In genomic region chr7:159143780-159144755, GRCh38 we compare ENCODE assay signal across 9 cellular contexts. TPM values are rescaled to one million over a fixed set of nuclear protein-coding genes. Genes with fewer than 3 reads are reported as not detected.
DNase-seq lines count a peak whose midpoint lies in the region; ATAC-seq, FAIRE-seq and TF ChIP-seq lines count a peak whose summit lies in the region.
"Had no signal": no experiment of that assay in that cellular context is flagged by ENCODE, and none has a peak within 500 bp of the region (broad histone marks: within the 10 kb centered on the region; RNA-seq: fewer than 3 reads in every experiment).

No MANE protein-coding gene starts in this region.

- 2% methylated on average over 27 of the region's 97 CpGs for WGBS in right lobe of liver (ENCODE audit: insufficient coverage, low coverage, low lambda C conversion rate, missing lambda C conversion rate)
- 64% methylated on average over 70 of the region's 97 CpGs for WGBS in HepG2 (ENCODE audit: low lambda C conversion rate)
- 2% methylated on average over 72 of the region's 97 CpGs; no CpG with 5 or more reads in 1 of the 2 experiments for WGBS in H1 (ENCODE audit: extremely low coverage in 1 of 2, insufficient coverage in 1 of 2, insufficient read length in 1 of 2, insufficient replicate concordance in 2 of 2, low coverage in 1 of 2, low lambda C conversion rate in 2 of 2, missing lambda C conversion rate in 1 of 2), 2 experiments

- POLR2A ChIA-PET in HepG2 (lab: Yijun Ruan, JAX): no interaction called here
- POLR2A ChIA-PET in H1 (lab: Charles Lee; ENCODE audit: partially characterized antibody): no interaction called here

- peaks cover 0 to 12% of the 10 kb centered on the region in 2 donors for H3K4me1 Mint-ChIP-seq in natural killer cell

- CTCF ChIA-PET in HepG2 (lab: Yijun Ruan, JAX; ENCODE audit: low intra/inter-chr PET ratio, low total read pairs) (no interaction called here), H1 (lab: Charles Lee; ENCODE audit: partially characterized antibody) (interaction anchor here (1.6 kb wide), 2 partner anchors 116 to 118 kb away, joined by 3 to 4 read pairs; no protein-coding TSS in a partner anchor)

- no peak overlapping the region for H2BK120ac ChIP-seq in H1 (replicated peaks; ENCODE audit: low read depth, low read length)

- FAIRE-seq in HepG2 (lab: Jason Lieb, UNC) (no peak), H1 (lab: Jason Lieb, UNC) (no peak), GM19239 (lab: Jason Lieb, UNC) (no peak)

- no peak overlapping the region for H2AFZ ChIP-seq in HepG2 (ENCODE audit: low read length)
- H2AFZ ChIP-seq in H1 (ENCODE audit: low read length): no peak overlapping the region

- TF ChIP-seq RAD21 in HepG2 (CRISPR knock-in tag; IDR thresholded peaks at IDR 0.05) (no peak), H1 (IDR thresholded peaks at IDR 0.05 in 1 of 2, conservative IDR thresholded peaks at IDR 0.05 in 1 of 2; ENCODE audit: low read depth in 2 of 2, low read length in 2 of 2) (no peak; a peak in 1 of 4 replicates)

- H2BK15ac ChIP-seq in H1 (ENCODE audit: low read length): no peak overlapping the region

- H3K27me3 ChIP-seq in right lobe of liver (peaks cover 0 to 15% of the 10 kb centered on the region in 2 donors), HepG2 (ENCODE audit: control insufficient read depth in 1 of 2, insufficient read depth in 2 of 2, low read length in 2 of 2) (peaks cover 1 to 53% of the 10 kb centered on the region in 2 experiments; a peak in 3 of 5 replicates), H1 (replicated peaks in 1 of 4; ENCODE audit: control insufficient read depth in 3 of 4, extremely low read depth in 1 of 4, insufficient read depth in 3 of 4, low read length in 3 of 4) (peaks cover 13 to 33% (median 25%) of the 10 kb centered on the region in 4 experiments), uterus (no peaks in the 10 kb centered on the region)

- no peak overlapping the region for H2BK20ac ChIP-seq in H1 (ENCODE audit: low read length)

- H3K23ac ChIP-seq in H1 (ENCODE audit: insufficient read length): no peak overlapping the region

- intact Hi-C loops in right lobe of liver (cut with DNase I) (no loop called here), HepG2 (cut with micrococcal nuclease; ENCODE audit: unreplicated experiment) (no loop called here), natural killer cell (cut with micrococcal nuclease) (no loop called here), uterus (cut with DNase I; ENCODE audit: low total_unique reads) (no loop called here)

- no peaks in the 10 kb centered on the region for H3K79me1 ChIP-seq in H1 (ENCODE audit: low read depth, low read length)

- H2BK5ac ChIP-seq in H1 (ENCODE audit: low read depth, low read length): no peak overlapping the region

- H3K79me2 ChIP-seq in HepG2 (ENCODE audit: insufficient read depth, low read length) (no peaks in the 10 kb centered on the region), H1 (ENCODE audit: control insufficient read depth in 1 of 2, insufficient read depth in 2 of 2, low read length in 2 of 2) (no peaks in the 10 kb centered on the region)

- H3K4ac ChIP-seq in H1 (replicated peaks; ENCODE audit: insufficient read length, low read depth, low read length): no peak overlapping the region

- no peak overlapping the region for H3K27ac Mint-ChIP-seq in natural killer cell

- no peak overlapping the region for H2BK12ac ChIP-seq in H1 (ENCODE audit: low read depth, low read length)

- H3K9ac ChIP-seq in HepG2 (ENCODE audit: insufficient read depth, low read depth, low read length) (no peak overlapping the region), H1 (replicated peaks in 1 of 4; ENCODE audit: extremely low read depth in 1 of 4, low read depth in 3 of 4, low read length in 3 of 4) (no peak overlapping the region; a peak in 2 of 7 replicates)

- no peaks in the 10 kb centered on the region for H3K9me3 Mint-ChIP-seq in natural killer cell

- no peak overlapping the region for H3K14ac ChIP-seq in H1 (ENCODE audit: insufficient read length)

- no peaks in the 10 kb centered on the region for H3K36me3 ChIP-seq in right lobe of liver
- no peaks in the 10 kb centered on the region for H3K36me3 ChIP-seq in HepG2 (replicated peaks in 1 of 2; ENCODE audit: control insufficient read depth in 1 of 2, insufficient read depth in 2 of 2, low read length in 2 of 2)
- H3K36me3 ChIP-seq in H1 (ENCODE audit: control insufficient read depth in 2 of 4, insufficient read depth in 4 of 4, low read length in 3 of 4): peaks cover 0 to 13% (median 0%) of the 10 kb centered on the region in 4 experiments; a peak in 3 of 8 replicates
- no peaks in the 10 kb centered on the region for H3K36me3 ChIP-seq in uterus

- H3K23me2 ChIP-seq in H1 (ENCODE audit: low read depth, low read length): peaks cover 9% of the 10 kb centered on the region; the same call in 1 of the 2 replicates

- peak overlapping the region; percentile 12 to 43 (median 26) for H3K4me3 ChIP-seq in right lobe of liver
- no peak overlapping the region for H3K4me3 ChIP-seq in HepG2 (replicated peaks in 1 of 3; ENCODE audit: insufficient read depth in 1 of 3, low read depth in 2 of 3, low read length in 3 of 3)
- H3K4me3 ChIP-seq in H1 (ENCODE audit: extremely low read depth in 1 of 4, insufficient read depth in 2 of 4, low read depth in 3 of 4, low read length in 4 of 4): peak overlapping the region; percentile 66 to 79 (median 71)
- H3K4me3 ChIP-seq in uterus: peak overlapping the region; percentile 51 to 78

- no peak overlapping the region for H4K91ac ChIP-seq in H1 (replicated peaks; ENCODE audit: insufficient read length, low read length)

- TF ChIP-seq EP300 in HepG2 (IDR thresholded peaks at IDR 0.05; ENCODE audit: low read depth in 2 of 2, low read length in 2 of 2) (no peak), HepG2 (CRISPR knock-in tag; IDR thresholded peaks at IDR 0.05; ENCODE audit: borderline replicate concordance) (no peak), H1 (IDR thresholded peaks at IDR 0.05; ENCODE audit: borderline replicate concordance in 1 of 2, low read depth in 2 of 2, low read length in 2 of 2) (no peak)

- H3K4me3 Mint-ChIP-seq in natural killer cell: peak overlapping the region; percentile 78

- peaks cover 3 to 11% of the 10 kb centered on the region in 2 donors for H3K27me3 Mint-ChIP-seq in natural killer cell (ENCODE audit: low read depth in 2 of 2)

- H3K56ac ChIP-seq in H1 (replicated peaks; ENCODE audit: insufficient read length, low read depth, low read length): no peak overlapping the region

- BruUV-seq in HepG2 (replicated peaks; lab: Mats Ljungman, UMichigan): no TSS peak

- no peak overlapping the region for H3K27ac ChIP-seq in right lobe of liver
- no peak overlapping the region for H3K27ac ChIP-seq in HepG2 (ENCODE audit: extremely low read length, insufficient read depth, low read length)
- H3K27ac ChIP-seq in H1 (ENCODE audit: low read depth, low read length): no peak overlapping the region
- H3K27ac ChIP-seq in uterus: peak overlapping the region; percentile 62 to 80

- H4K5ac ChIP-seq in H1 (ENCODE audit: insufficient read length, low read depth, low read length): no peak overlapping the region

- H3K4me2 ChIP-seq in HepG2 (ENCODE audit: low read depth, low read length) (no peak overlapping the region), H1 (ENCODE audit: insufficient read depth in 1 of 2, low read depth in 2 of 2, low read length in 2 of 2) (peak overlapping the region; percentile 87 to 93)

- TF ChIP-seq POLR2A in right lobe of liver (IDR thresholded peaks at IDR 0.05): no peak
- no peak for TF ChIP-seq POLR2A in HepG2 (IDR thresholded peaks at IDR 0.05; ENCODE audit: insufficient read depth in 1 of 2, low read depth in 2 of 2, low read length in 2 of 2)
- TF ChIP-seq POLR2A in H1 (IDR thresholded peaks at IDR 0.05; ENCODE audit: control extremely low read depth in 1 of 2, low read depth in 2 of 2, low read length in 2 of 2): no peak
- no peak for TF ChIP-seq POLR2A in uterus (IDR thresholded peaks at IDR 0.05)

- H3K18ac ChIP-seq in H1 (ENCODE audit: extremely low read depth, low read length): no peak overlapping the region; the same call in 1 of the 2 replicates

- H3K4me1 ChIP-seq in right lobe of liver: peaks cover 0 to 11% (median 0%) of the 10 kb centered on the region in 4 donors
- no peaks in the 10 kb centered on the region for H3K4me1 ChIP-seq in HepG2 (ENCODE audit: insufficient read depth, low read length)
- H3K4me1 ChIP-seq in H1 (replicated peaks in 1 of 4; ENCODE audit: control insufficient read depth in 3 of 4, insufficient read depth in 4 of 4, low read length in 3 of 4): peaks cover 17 to 44% (median 29%) of the 10 kb centered on the region in 4 experiments
- peaks cover 0 to 7% of the 10 kb centered on the region in 2 donors for H3K4me1 ChIP-seq in uterus

- ATAC-seq in right lobe of liver (peak in 2 of 4 donors; percentile 19 to 33), HepG2 (no peak), natural killer cell (peak in 2 of 3 donors; percentile 25 to 33)

- H3K9me3 ChIP-seq in right lobe of liver: no peaks in the 10 kb centered on the region
- H3K9me3 ChIP-seq in HepG2 (ENCODE audit: low read length): no peaks in the 10 kb centered on the region
- peaks cover 0 to 3% of the 10 kb centered on the region in 2 experiments; a peak in 1 of 4 replicates for H3K9me3 ChIP-seq in H1 (ENCODE audit: insufficient read depth in 2 of 2, low read depth in 1 of 2, low read length in 1 of 2)
- H3K9me3 ChIP-seq in uterus: no peaks in the 10 kb centered on the region

- H4K20me1 ChIP-seq in HepG2 (ENCODE audit: insufficient read depth, low read length): no peaks in the 10 kb centered on the region
- H4K20me1 ChIP-seq in H1 (replicated peaks in 1 of 2; ENCODE audit: control insufficient read depth in 1 of 2, insufficient read depth in 2 of 2, low read length in 2 of 2): no peaks in the 10 kb centered on the region

- DNase-seq in right lobe of liver (peak in 1 of 3 donors; percentile 33), HepG2 (ENCODE audit: low spot score) (no peak), H1 (ENCODE audit: low read depth in 1 of 2, low spot score in 2 of 2) (peak in 1 of 2 experiments; percentile 74), natural killer cell (peak; percentile 26), uterus (peak in 1 of 2 donors; percentile 52), T1000 (lab: John Stamatoyannopoulos, UW) (no peak), GM19239 (ENCODE audit: insufficient read length, low spot score) (no peak), cortex of kidney (lab: John Stamatoyannopoulos, UW) (no peak)

- no peak overlapping the region for H2AK5ac ChIP-seq in H1 (ENCODE audit: low read depth, low read length)

- in situ Hi-C loops in HepG2 (cut with HindIII; ENCODE audit: extremely low pct_ligation_motif_present, low pct_unique_long_range_greater_than_20kb): no loop called here

- no peaks in the 10 kb centered on the region for H3K36me3 Mint-ChIP-seq in natural killer cell

- H4K8ac ChIP-seq in H1 (ENCODE audit: extremely low read depth, insufficient read depth, low read length): no peak overlapping the region

- TF ChIP-seq CTCF in right lobe of liver (IDR thresholded peaks at IDR 0.05): no peak
- TF ChIP-seq CTCF in HepG2 (CRISPR knock-in tag; IDR thresholded peaks at IDR 0.05): no peak
- TF ChIP-seq CTCF in H1 (IDR thresholded peaks at IDR 0.05; ENCODE audit: control extremely low read depth in 1 of 3, insufficient read depth in 1 of 3, low read depth in 1 of 3, low read length in 3 of 3): no peak
- no peak for TF ChIP-seq CTCF in natural killer cell (IDR thresholded peaks at IDR 0.05)
- no peak for TF ChIP-seq CTCF in uterus (IDR thresholded peaks at IDR 0.05)

RNA-seq across cellular contexts. Expression of gene VIPR2, which starts 0.6 kb away (rescaled TPM):
- total RNA-seq in right lobe of liver (under 1 TPM in 4 of 6 experiments, not detected in 2; 0.15 to 0.51 (median 0.26) TPM), HepG2 (2016; rRNA removed; fragmentation: Illumina TruSeq; extraction: Trizol) (not detected in 2 replicates), natural killer cell (1 to 10 TPM; 2.2 to 4.9 (median 4.7) TPM), uterus (1 to 10 TPM; 3.1 to 9.8 (median 4.5) TPM)
- not detected in 2 replicates for total RNA-seq in HepG2 (2016; cell fraction: cytosol; rRNA removed; fragmentation: Illumina TruSeq; extraction: Trizol; ENCODE audit: low read depth)
- total RNA-seq in HepG2 (2016; cell fraction: insoluble cytoplasmic fraction; rRNA removed; fragmentation: Illumina TruSeq; extraction: Trizol): not detected in 2 replicates
- not detected in 2 replicates for total RNA-seq in HepG2 (2016; cell fraction: membrane; rRNA removed; fragmentation: Illumina TruSeq; extraction: Trizol)
- not detected in 2 replicates for total RNA-seq in HepG2 (2016; cell fraction: nucleus; rRNA removed; fragmentation: Illumina TruSeq; extraction: Trizol)
- polyA plus RNA-seq in HepG2 (2011; rRNA removed) (not detected in 2 replicates), H1 (2011; rRNA removed) (6.3 and 10.9 TPM in 2 replicates)
- not detected in 2 replicates for polyA plus RNA-seq in HepG2 (2011; cell fraction: cytosol; rRNA removed)
- not detected in 2 replicates for polyA plus RNA-seq in HepG2 (2011; cell fraction: nucleus; rRNA removed)
- polyA plus RNA-seq in HepG2 (2012): not detected in 2 replicates
- not detected in 2 replicates for polyA plus RNA-seq in HepG2 (2016; cell fraction: cytosol; fragmentation: Illumina TruSeq; extraction: Trizol; ENCODE audit: low read depth)
- not detected in 2 replicates for polyA plus RNA-seq in HepG2 (2016; cell fraction: insoluble cytoplasmic fraction; fragmentation: Illumina TruSeq; extraction: Trizol; ENCODE audit: low read depth)
- polyA plus RNA-seq in HepG2 (2016; cell fraction: membrane; fragmentation: Illumina TruSeq; extraction: Trizol; ENCODE audit: low read depth): not detected in 2 replicates
- polyA plus RNA-seq in HepG2 (2016; cell fraction: nucleus; fragmentation: Illumina TruSeq; extraction: Trizol; ENCODE audit: insufficient read depth, low read depth): not detected in 2 replicates
- 19.5 TPM in 1 of 2 replicates, not detected in the other for polyA minus RNA-seq in HepG2 (2011; rRNA and poly(A)+ RNA removed; ENCODE audit: low replicate concordance)
- not detected in 2 replicates for polyA minus RNA-seq in HepG2 (2011; cell fraction: cytosol; rRNA and poly(A)+ RNA removed)
- polyA minus RNA-seq in HepG2 (2011; cell fraction: nucleus; rRNA and poly(A)+ RNA removed): 0.13 TPM in 1 of 2 replicates, not detected in the other
- 2.4 and 3.1 TPM in 2 replicates for total RNA-seq in H1 (2021; fragmentation: NEBNext Ultra II Directional; extraction: Animal tissue kit (Norgen Biotek cat#: 25700))
- polyA plus RNA-seq in H1 (2011; cell fraction: cytosol; rRNA removed): 5.6 TPM
- 18.0 TPM for polyA plus RNA-seq in H1 (2011; cell fraction: nucleus; rRNA removed)
- polyA plus RNA-seq in H1 (2012, experiment 1 of 2): 2.4 to 3.1 TPM (median 2.7 TPM) in 4 replicates
- polyA plus RNA-seq in H1 (2012, experiment 2 of 2): 2.0 TPM
- 1.1 TPM for polyA plus RNA-seq in H1 (2013, experiment 1 of 2)
- polyA plus RNA-seq in H1 (2013, experiment 2 of 2): 1.0 TPM
- polyA minus RNA-seq in H1 (2011; rRNA and poly(A)+ RNA removed): 7.9 and 10.8 TPM in 2 replicates
- polyA minus RNA-seq in H1 (2011; cell fraction: cytosol; rRNA and poly(A)+ RNA removed): 2.7 TPM
- 8.9 TPM for polyA minus RNA-seq in H1 (2011; cell fraction: nucleus; rRNA and poly(A)+ RNA removed)
- total RNA-seq: SK-MEL-5 had no signal

Comparison
In these comparisons a context has a peak if more than half of its experiments do, and no peak if none do; other contexts are left out.
1. H3K4me3 ChIP-seq: peak in right lobe of liver (3 of 3), H1 (4 of 4) and uterus (2 of 2); none in HepG2 (0 of 3).
2. H3K27ac ChIP-seq: peak in uterus (2 of 2); none in right lobe of liver (0 of 3), HepG2 (single experiment) and H1 (single experiment).